In genomic region chr4:15751155-15751554, GRCh38 we compare ENCODE assay signal across 10 cellular contexts. TPM values are rescaled to one million over a fixed set of nuclear protein-coding genes. Genes with fewer than 3 reads are reported as not detected.
"Had no signal": no experiment of that assay in that cellular context is flagged by ENCODE, and none has a peak within 500 bp of the region (broad histone marks: within the 10 kb centered on the region; RNA-seq: fewer than 3 reads in every experiment).

No MANE protein-coding gene starts in this region.

- H2AFZ ChIP-seq: GM23338 had no signal

- ATAC-seq: GM23338, HepG2 had no signal

- DNase-seq: H9, HCEC 1CT, KBM-7 had no signal

- H3K9ac ChIP-seq: KMS-11 had no signal

- H3K4me3 ChIP-seq: GM23338 had no signal

- FAIRE-seq: H1, H54, HepG2 had no signal

- H3K27ac ChIP-seq: HL-60, KMS-11 had no signal

- H3K4me1 Mint-ChIP-seq: GM23338 had no signal

- H3K27ac Mint-ChIP-seq: GM23338, H9, IgD-negative memory B cell had no signal

- H3K9me3 Mint-ChIP-seq: GM23338 had no signal

- H3K4me3 Mint-ChIP-seq: GM23338, H9, IgD-negative memory B cell had no signal

- H3K36me3 Mint-ChIP-seq: IgD-negative memory B cell had no signal

- H3K4me2 ChIP-seq: GM23338, KMS-11 had no signal

RNA-seq across cellular contexts. Expression of gene CD38, which starts 27.0 kb away (rescaled TPM):
- total RNA-seq: HepG2 had no signal
- polyA plus RNA-seq: HepG2 had no signal

RNA-seq across cellular contexts. Expression of gene BST1, which starts 48.3 kb away (rescaled TPM):
- total RNA-seq: H9 had no signal
